8 cellular contexts compared by ENCODE assay signal in the genomic region with DNA sequence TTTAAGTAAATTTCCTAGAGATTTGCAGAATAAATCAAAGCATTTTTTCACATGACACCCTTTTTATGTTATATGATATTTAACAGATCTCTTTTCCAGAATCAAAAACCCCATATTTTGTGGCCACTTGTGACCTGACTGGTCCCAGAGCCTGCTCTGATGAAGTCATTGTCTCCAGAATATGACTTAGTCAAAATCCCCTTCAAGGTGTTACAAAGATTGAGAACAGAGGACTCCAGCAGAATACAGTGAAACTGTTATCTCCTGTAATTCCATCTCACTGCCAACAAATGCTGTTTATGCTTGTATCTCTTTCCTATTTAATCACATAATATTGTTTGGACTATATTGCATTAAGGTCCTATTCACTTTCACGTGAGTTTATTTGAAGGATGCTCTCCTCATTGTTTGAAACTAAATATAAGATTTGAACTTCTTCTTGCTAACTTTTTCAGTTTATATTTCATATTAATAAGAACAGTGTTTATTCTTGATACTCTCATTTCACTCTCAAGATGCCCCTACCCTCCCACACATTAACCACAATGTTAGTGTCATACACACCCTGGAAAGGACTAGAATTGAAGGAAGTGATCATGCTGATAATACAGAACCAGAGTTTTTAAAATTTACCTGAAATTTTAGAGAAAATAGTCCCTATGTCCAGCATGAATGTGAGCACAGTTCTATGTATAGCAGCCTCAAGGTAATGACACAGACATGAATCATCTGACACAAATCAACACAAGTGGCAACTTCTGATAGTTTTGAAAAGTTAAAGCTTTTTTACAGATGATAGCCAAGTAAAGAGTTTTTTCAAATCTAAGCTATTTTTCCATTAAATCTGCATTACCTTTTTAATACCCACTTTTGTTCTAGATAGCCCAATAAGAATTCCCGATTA. TPM values are rescaled to one million over a fixed set of nuclear protein-coding genes. Genes with fewer than 3 reads are reported as not detected.
DNase-seq lines count a peak whose midpoint lies in the region; ATAC-seq and TF ChIP-seq lines count a peak whose summit lies in the region.
"Had no signal": no experiment of that assay in that cellular context is flagged by ENCODE, and none has a peak within 500 bp of the region (broad histone marks: within the 10 kb centered on the region; RNA-seq: fewer than 3 reads in every experiment).

No MANE protein-coding gene starts in this region.

- H3K36me3 Mint-ChIP-seq in natural killer cell treated with Interleukin-12 subunit alpha and Interleukin-12 subunit beta and Interleukin-15 and Interleukin-18, amount 100 ng/mL, for 72 hours = no peaks in the 10 kb centered on the region

- no peak overlapping the region for H3K9ac ChIP-seq in HCT116 (ENCODE audit: low read length)

- H3K27ac ChIP-seq in HCT116 (ENCODE audit: low read depth, low read length) = no peak overlapping the region
- H3K27ac ChIP-seq: prostate gland had no signal

- H3K27me3 Mint-ChIP-seq in natural killer cell treated with Interleukin-12 subunit alpha and Interleukin-12 subunit beta and Interleukin-15 and Interleukin-18, amount 100 ng/mL, for 72 hours = no peaks in the 10 kb centered on the region

- TF ChIP-seq RAD21 in HCT116 (IDR thresholded peaks at IDR 0.05; ENCODE audit: low read depth) = no peak

- RAD21 ChIA-PET in HCT116 (lab: Charles Lee; ENCODE audit: low non-redundant PET in 1 of 2, low total read pairs in 2 of 2, uncharacterized antibody in 2 of 2, unreplicated experiment in 2 of 2) = no interaction called here

- H4K20me1 ChIP-seq in HCT116 (ENCODE audit: insufficient read depth) = no peaks in the 10 kb centered on the region

- TF ChIP-seq POLR2A in HCT116 (IDR thresholded peaks at IDR 0.05; ENCODE audit: borderline replicate concordance, extremely low read depth, insufficient read depth, insufficient read length) = no peak

- no peaks in the 10 kb centered on the region for H3K27me3 ChIP-seq in HCT116 (ENCODE audit: insufficient read depth, low read length)

- H3K4me2 ChIP-seq in HCT116 (ENCODE audit: low read length) = peak overlapping the region; percentile 16; the same call in 1 of the 2 replicates

- ATAC-seq in GM18870 (IDR thresholded peaks at IDR 0.05; ENCODE audit: unreplicated experiment) = peak; percentile 55
- ATAC-seq in HCT116 = no peak
- ATAC-seq in natural killer cell treated with Interleukin-12 subunit alpha and Interleukin-12 subunit beta and Interleukin-15 and Interleukin-18, amount 100 ng/mL, for 72 hours = peak; percentile 63 to 64

- H3K36me3 ChIP-seq in HCT116 (ENCODE audit: control insufficient read depth in 1 of 2, insufficient read depth in 2 of 2, low read length in 2 of 2) = no peaks in the 10 kb centered on the region
- H3K36me3 ChIP-seq: prostate gland had no signal

- no peaks in the 10 kb centered on the region for H3K9me2 ChIP-seq in HCT116 (ENCODE audit: insufficient read depth)

- H3K27ac Mint-ChIP-seq in natural killer cell treated with Interleukin-12 subunit alpha and Interleukin-12 subunit beta and Interleukin-15 and Interleukin-18, amount 100 ng/mL, for 72 hours = peak overlapping the region; percentile 47 to 60

- POLR2A ChIA-PET in HCT116 (lab: Charles Lee) = no interaction called here

- H3K4me1 ChIP-seq in HCT116 (ENCODE audit: control insufficient read depth in 1 of 2, insufficient read depth in 2 of 2, low read length in 2 of 2) = peaks cover 0 to 6% of the 10 kb centered on the region in 2 experiments; a peak in 2 of 4 replicates
- H3K4me1 ChIP-seq: prostate gland had no signal

- H3K4me3 ChIP-seq in HCT116 (replicated peaks in 1 of 2; ENCODE audit: low read depth in 1 of 2, low read length in 2 of 2) = no peak overlapping the region
- H3K4me3 ChIP-seq: prostate gland had no signal

- no peak for TF ChIP-seq CTCF in HCT116 (IDR thresholded peaks at IDR 0.05 in 2 of 3, conservative IDR thresholded peaks at IDR 0.05 in 1 of 3; ENCODE audit: borderline replicate concordance in 1 of 3, insufficient read depth in 1 of 3, low read depth in 2 of 3, low read length in 2 of 3)

- no peaks in the 10 kb centered on the region for H3K9me3 Mint-ChIP-seq in natural killer cell treated with Interleukin-12 subunit alpha and Interleukin-12 subunit beta and Interleukin-15 and Interleukin-18, amount 100 ng/mL, for 72 hours

- BruUV-seq in HCT116 (replicated peaks; lab: Mats Ljungman, UMichigan) = no TSS peak

- DNase-seq in HCT116 (ENCODE audit: low read depth, low spot score) = no peak
- DNase-seq in HT1080 (ENCODE audit: low read depth) = peak; percentile 42
- no peak for DNase-seq in natural killer cell treated with Interleukin-12 subunit alpha and Interleukin-12 subunit beta and Interleukin-15 and Interleukin-18, amount 100 ng/mL, for 72 hours (ENCODE audit: low spot score)
- DNase-seq in NCI-H2081 treated with DMSO at 0.1 percent for 48 hours (lab: John Stamatoyannopoulos, UW) = no peak
- DNase-seq in D341Med (ENCODE audit: low spot score) = no peak
- DNase-seq in mucosa of gallbladder (ENCODE audit: low spot score) = no peak

- peak overlapping the region; percentile 47 for H3K4me3 Mint-ChIP-seq in natural killer cell treated with Interleukin-12 subunit alpha and Interleukin-12 subunit beta and Interleukin-15 and Interleukin-18, amount 100 ng/mL, for 72 hours

- intact Hi-C loops in HCT116 (cut with micrococcal nuclease) = no loop called here

- H2AFZ ChIP-seq in HCT116 (ENCODE audit: low read depth, low read length, poor library complexity, severe bottlenecking) = no peak overlapping the region

- H3K9me3 ChIP-seq in HCT116 (ENCODE audit: control insufficient read depth in 1 of 2, insufficient read depth in 1 of 2, low read depth in 1 of 2, low read length in 2 of 2) = no peaks in the 10 kb centered on the region
- H3K9me3 ChIP-seq: prostate gland had no signal

- H3K79me2 ChIP-seq in HCT116 (ENCODE audit: insufficient read depth, low read length) = no peaks in the 10 kb centered on the region

- H3K4me1 Mint-ChIP-seq in natural killer cell treated with Interleukin-12 subunit alpha and Interleukin-12 subunit beta and Interleukin-15 and Interleukin-18, amount 100 ng/mL, for 72 hours (ENCODE audit: low read depth in 2 of 2) = peaks cover 57 to 59% of the 10 kb centered on the region in 2 donors

- CTCF ChIA-PET in HCT116 (lab: Charles Lee) = no interaction called here

TF ChIP-seq in HCT116, 20 proteins besides CTCF, POLR2A, EP300 and RAD21:
- TF ChIP-seq EGR1 (IDR thresholded peaks at IDR 0.05; ENCODE audit: low read depth) (no peak), FOSL1 (IDR thresholded peaks at IDR 0.05; ENCODE audit: low read depth) (peak; percentile 63), JUND (IDR thresholded peaks at IDR 0.05) (peak; percentile 29; the same call in 1 of the 2 replicates)

RNA-seq across cellular contexts. Expression of a gene that starts 25.8 kb away (rescaled TPM):
- total RNA-seq in HCT116 (2021; ENCODE audit: unreplicated experiment) (not detected), mucosa of gallbladder (147 TPM)
- not detected in 2 replicates for polyA plus RNA-seq in HCT116 (2012)
- not detected in 2 replicates for total RNA-seq in HT1080 (2014; rRNA removed; shearing (Covaris generic))
- polyA plus RNA-seq in HT1080 (2015; cell fraction: cytosol; rRNA removed) = not detected in 2 replicates
- not detected in 2 replicates for polyA plus RNA-seq in HT1080 (2015; cell fraction: nucleus; rRNA removed)
- total RNA-seq in natural killer cell treated with Interleukin-12 subunit alpha and Interleukin-12 subunit beta and Interleukin-15 and Interleukin-18, amount 100 ng/mL, for 72 hours = 100 to 1,000 TPM in 1 of 2 donors, 10 to 100 TPM in 1; 67.6 to 143 TPM

RNA-seq across cellular contexts. Expression of a gene that starts 34.5 kb away (rescaled TPM):
- not detected for total RNA-seq in HCT116 (2021; ENCODE audit: unreplicated experiment)
- not detected in 2 replicates for polyA plus RNA-seq in HCT116 (2012)
- total RNA-seq in HT1080 (2014; rRNA removed; shearing (Covaris generic)) = not detected in 2 replicates
- polyA plus RNA-seq in HT1080 (2015; cell fraction: cytosol; rRNA removed) = not detected in 2 replicates
- not detected in 2 replicates for polyA plus RNA-seq in HT1080 (2015; cell fraction: nucleus; rRNA removed)
- total RNA-seq in natural killer cell treated with Interleukin-12 subunit alpha and Interleukin-12 subunit beta and Interleukin-15 and Interleukin-18, amount 100 ng/mL, for 72 hours = 1 to 10 TPM in 1 of 2 donors, under 1 TPM in 1; 0.64 to 1.1 TPM
- total RNA-seq in mucosa of gallbladder = 3.4 TPM
- total RNA-seq: prostate gland had no signal

Comparison
In these comparisons a context has a peak if more than half of its experiments do, and no peak if none do; other contexts are left out.
1. RNA of a gene that starts 25.8 kb away (total RNA-seq): 147 TPM in mucosa of gallbladder (single experiment) and 67.6 to 143 TPM in natural killer cell treated with Interleukin-12 subunit alpha and Interleukin-12 subunit beta and Interleukin-15 and Interleukin-18, amount 100 ng/mL, for 72 hours; not detected in HCT116 (single experiment) and not detected in HT1080; every median in the first group is over 10 times any median in the second.